In genomic region chr10:21535494-21535818, GRCh38 we compare ENCODE assay signal across 8 cellular contexts. TPM values are rescaled to one million over a fixed set of nuclear protein-coding genes. Genes with fewer than 3 reads are reported as not detected.
DNase-seq lines count a peak whose midpoint lies in the region; ATAC-seq and TF ChIP-seq lines count a peak whose summit lies in the region.

No MANE protein-coding gene starts in this region.

- H3K79me2 ChIP-seq in SU-DHL-6 (ENCODE audit: insufficient read depth, low read length) = peaks cover 23% of the 10 kb centered on the region

- H3K36me3 ChIP-seq in SU-DHL-6 (ENCODE audit: low read length) (peaks cover 11% of the 10 kb centered on the region), skeletal muscle satellite cell (ENCODE audit: insufficient read depth, low read length) (peaks cover 32% of the 10 kb centered on the region)

- H3K4me3 ChIP-seq in GM12875 (ENCODE audit: low read depth, low read length) = peak overlapping the region; percentile 82
- H3K4me3 ChIP-seq in SU-DHL-6 (ENCODE audit: insufficient read depth, low read length, poor library complexity, severe bottlenecking) = peak overlapping the region; percentile 53
- peak overlapping the region; percentile 76 for H3K4me3 ChIP-seq in fibroblast of villous mesenchyme (ENCODE audit: low read depth, low read length)
- H3K4me3 ChIP-seq in skeletal muscle satellite cell (ENCODE audit: low read length) = peak overlapping the region; percentile 75

- DNase-seq in fibroblast of villous mesenchyme (ENCODE audit: low read depth) (peak; percentile 24), SW 1271 (lab: John Stamatoyannopoulos, UW) (no peak), ecto neural progenitor cell (ENCODE audit: low spot score) (no peak)

- no peak for ATAC-seq in GM18517 (IDR thresholded peaks at IDR 0.05; ENCODE audit: unreplicated experiment)
- no peak for ATAC-seq in HG03108 (IDR thresholded peaks at IDR 0.05; ENCODE audit: unreplicated experiment)

- TF ChIP-seq CTCF in GM12875 (IDR thresholded peaks at IDR 0.05; ENCODE audit: borderline replicate concordance, insufficient read depth, low read depth, low read length) = no peak
- TF ChIP-seq CTCF in SU-DHL-6 (IDR thresholded peaks at IDR 0.05; ENCODE audit: insufficient read depth, low read length, poor library complexity, severe bottlenecking) = no peak
- no peak for TF ChIP-seq CTCF in fibroblast of villous mesenchyme (IDR thresholded peaks at IDR 0.05; ENCODE audit: insufficient read depth, low read depth, low read length)

- no peak overlapping the region for H2AFZ ChIP-seq in SU-DHL-6 (ENCODE audit: low read depth, low read length, severe bottlenecking)

- H3K9ac ChIP-seq in SU-DHL-6 (ENCODE audit: low read length) (peak overlapping the region; percentile 60), skeletal muscle satellite cell (ENCODE audit: low read depth, low read length) (peak overlapping the region; percentile 72)

- H3K27ac ChIP-seq in SU-DHL-6 (ENCODE audit: low read depth, low read length) = peak overlapping the region; percentile 35

- H4K20me1 ChIP-seq in SU-DHL-6 (ENCODE audit: low read depth, low read length) = no peaks in the 10 kb centered on the region

- H3K9me2 ChIP-seq in SU-DHL-6 (replicated peaks; ENCODE audit: insufficient read depth, low read length) = no peaks in the 10 kb centered on the region

- H3K27me3 ChIP-seq in SU-DHL-6 (ENCODE audit: low read length) (no peaks in the 10 kb centered on the region), skeletal muscle satellite cell (ENCODE audit: control insufficient read depth, insufficient read depth, low read length) (no peaks in the 10 kb centered on the region)

- H3F3A ChIP-seq in SU-DHL-6 (ENCODE audit: insufficient read depth) = peaks cover 25% of the 10 kb centered on the region

- peak overlapping the region; percentile 58 for H3K4me2 ChIP-seq in SU-DHL-6 (ENCODE audit: low read depth, low read length, poor library complexity, severe bottlenecking)
- peak overlapping the region; percentile 93 for H3K4me2 ChIP-seq in skeletal muscle satellite cell (ENCODE audit: low read length)

- peaks cover 23% of the 10 kb centered on the region for H3K4me1 ChIP-seq in skeletal muscle satellite cell (ENCODE audit: control insufficient read depth, insufficient read depth, low read length)

- H3K9me3 ChIP-seq in SU-DHL-6 (ENCODE audit: insufficient read depth, low read length) (no peaks in the 10 kb centered on the region), skeletal muscle satellite cell (replicated peaks; ENCODE audit: low read length) (no peaks in the 10 kb centered on the region)

RNA-seq across cellular contexts. Expression of gene MLLT10, which starts 1.4 kb away (rescaled TPM):
- 46.4 and 50.5 TPM in 2 replicates for total RNA-seq in fibroblast of villous mesenchyme
- total RNA-seq in skeletal muscle satellite cell (2012; rRNA removed) = 21.0 and 29.3 TPM in 2 replicates

RNA-seq across cellular contexts. Expression of gene SKIDA1, which starts 10.0 kb away (rescaled TPM):
- 0.32 and 0.43 TPM in 2 replicates for total RNA-seq in fibroblast of villous mesenchyme
- total RNA-seq in skeletal muscle satellite cell (2012; rRNA removed) = 0.25 and 0.44 TPM in 2 replicates
